In genomic region chr14:45838597-45838996, GRCh38 we compare ENCODE assay signal across 8 cellular contexts.
DNase-seq lines count a peak whose midpoint lies in the region; ATAC-seq and TF ChIP-seq lines count a peak whose summit lies in the region.

No MANE protein-coding gene starts in this region.

- no peak overlapping the region for H3K4ac ChIP-seq in mesenchymal stem cell (ENCODE audit: low read depth in 1 of 2, low read length in 2 of 2)

- H3K9ac ChIP-seq in Karpas-422 (ENCODE audit: low read length) = no peak overlapping the region
- no peak overlapping the region for H3K9ac ChIP-seq in mesenchymal stem cell (ENCODE audit: low read length)

- H4K20me1 ChIP-seq in Karpas-422 (ENCODE audit: insufficient read depth, low read depth, low read length) = no peaks in the 10 kb centered on the region

- no peak overlapping the region for H3K18ac ChIP-seq in mesenchymal stem cell (ENCODE audit: low read depth in 1 of 2, low read length in 2 of 2)

- no peak overlapping the region for H2BK15ac ChIP-seq in mesenchymal stem cell (ENCODE audit: low read depth, poor library complexity, severe bottlenecking)

- peaks cover 26% of the 10 kb centered on the region for H3K9me3 ChIP-seq in Karpas-422 (ENCODE audit: low read length)
- no peaks in the 10 kb centered on the region for H3K9me3 ChIP-seq in RWPE2 (ENCODE audit: severe bottlenecking)
- peaks cover 3% of the 10 kb centered on the region for H3K9me3 ChIP-seq in mesenchymal stem cell (ENCODE audit: control insufficient read depth, low read length)

- 56% methylated on average over 1 of the region's 2 CpGs for WGBS in mesenchymal stem cell

- H3K4me3 ChIP-seq in Karpas-422 (ENCODE audit: low read length) = no peak overlapping the region
- no peak overlapping the region for H3K4me3 ChIP-seq in RWPE2 (ENCODE audit: severe bottlenecking)
- H3K4me3 ChIP-seq in mesenchymal stem cell (ENCODE audit: insufficient read depth in 1 of 2, low read depth in 1 of 2, low read length in 2 of 2) = no peak overlapping the region

- H3K36me3 ChIP-seq in Karpas-422 (ENCODE audit: insufficient read depth, low read length) (no peaks in the 10 kb centered on the region), RWPE2 (ENCODE audit: low read depth) (no peaks in the 10 kb centered on the region), mesenchymal stem cell (ENCODE audit: control insufficient read depth in 1 of 2, insufficient read depth in 2 of 2, low read depth in 1 of 2, low read length in 2 of 2) (no peaks in the 10 kb centered on the region)

- H3K9me2 ChIP-seq in Karpas-422 (replicated peaks; ENCODE audit: insufficient read depth, low read length) = no peaks in the 10 kb centered on the region

- ATAC-seq in RWPE2 (ENCODE audit: low read depth) (no peak), GM18520 (IDR thresholded peaks at IDR 0.05; ENCODE audit: unreplicated experiment) (no peak), HG02588 (IDR thresholded peaks at IDR 0.05; ENCODE audit: unreplicated experiment) (no peak)

- no peak overlapping the region for H2BK12ac ChIP-seq in mesenchymal stem cell (ENCODE audit: low read length in 2 of 2)

- no peaks in the 10 kb centered on the region for H3K79me1 ChIP-seq in mesenchymal stem cell (replicated peaks; ENCODE audit: low read length, poor library complexity, severe bottlenecking)

- H3K27me3 Mint-ChIP-seq in endothelial cell (ENCODE audit: unreplicated experiment) = no peaks in the 10 kb centered on the region

- POLR2A ChIA-PET in GM10248 (lab: Yijun Ruan, JAX) = no interaction called here

- CTCF ChIA-PET in GM10248 (lab: Yijun Ruan, JAX) = interaction anchor here (0.6 to 1.4 kb wide), 3 partner anchors 30 to 203 kb away, joined by 3 to 4 read pairs (median 3); no protein-coding TSS in a partner anchor

- no peaks in the 10 kb centered on the region for H3K79me2 ChIP-seq in Karpas-422 (ENCODE audit: low read length)

- no peak overlapping the region for H4K8ac ChIP-seq in mesenchymal stem cell (ENCODE audit: low read length)

- H3K14ac ChIP-seq in mesenchymal stem cell (ENCODE audit: low read length in 2 of 2) = no peak overlapping the region

- no peaks in the 10 kb centered on the region for H3K36me3 Mint-ChIP-seq in endothelial cell (ENCODE audit: low read depth, unreplicated experiment)

- DNase-seq in GM10248 (ENCODE audit: extremely low spot score) (no peak), Karpas-422 (peak; percentile 46), RWPE2 (ENCODE audit: low spot score) (no peak), mesenchymal stem cell (peak; percentile 7), MV-4-11 (lab: John Stamatoyannopoulos, UW) (no peak), endothelial cell (ENCODE audit: low spot score) (no peak)

- H3K27ac Mint-ChIP-seq in endothelial cell (ENCODE audit: unreplicated experiment) = no peak overlapping the region

- no peak overlapping the region for H3K23ac ChIP-seq in mesenchymal stem cell (ENCODE audit: low read length in 2 of 2)

- no peak overlapping the region for H3K4me3 Mint-ChIP-seq in endothelial cell (ENCODE audit: unreplicated experiment)

- peaks cover 24% of the 10 kb centered on the region for H3K4me1 Mint-ChIP-seq in endothelial cell (ENCODE audit: unreplicated experiment)

- no peaks in the 10 kb centered on the region for H3K9me3 Mint-ChIP-seq in endothelial cell (ENCODE audit: unreplicated experiment)

- TF ChIP-seq CTCF in GM10248 (IDR thresholded peaks at IDR 0.05; ENCODE audit: control extremely low read depth, extremely low read depth, low read depth, missing control alignments) (peak; percentile 5), RWPE2 (IDR thresholded peaks at IDR 0.05; ENCODE audit: poor library complexity, severe bottlenecking) (peak; percentile 66), endothelial cell (IDR thresholded peaks at IDR 0.05; ENCODE audit: unreplicated experiment) (no peak)

- H3K27ac ChIP-seq in Karpas-422 (ENCODE audit: low read length) (no peak overlapping the region), RWPE2 (ENCODE audit: poor library complexity, severe bottlenecking) (no peak overlapping the region), mesenchymal stem cell (ENCODE audit: low read length, poor library complexity, severe bottlenecking) (no peak overlapping the region)

- H3K4me2 ChIP-seq in Karpas-422 (ENCODE audit: low read depth, low read length, poor library complexity, severe bottlenecking) (no peak overlapping the region), mesenchymal stem cell (ENCODE audit: low read length, poor library complexity, severe bottlenecking) (no peak overlapping the region)

- H2AFZ ChIP-seq in Karpas-422 (ENCODE audit: low read length) (no peak overlapping the region), mesenchymal stem cell (ENCODE audit: low read depth, low read length) (no peak overlapping the region)

- H2BK5ac ChIP-seq in mesenchymal stem cell (ENCODE audit: low read depth, low read length, poor library complexity, severe bottlenecking) = no peak overlapping the region

- no peak overlapping the region for H2BK120ac ChIP-seq in mesenchymal stem cell (ENCODE audit: low read depth, low read length)

- no peak overlapping the region for H2AK5ac ChIP-seq in mesenchymal stem cell (ENCODE audit: low read length, severe bottlenecking)

- H3K4me1 ChIP-seq in Karpas-422 (ENCODE audit: low read length) (no peaks in the 10 kb centered on the region), RWPE2 (ENCODE audit: insufficient read depth, poor library complexity, severe bottlenecking) (no peaks in the 10 kb centered on the region), mesenchymal stem cell (ENCODE audit: control insufficient read depth, insufficient read depth, low read depth, low read length) (no peaks in the 10 kb centered on the region)

- no peaks in the 10 kb centered on the region for H3K27me3 ChIP-seq in Karpas-422 (ENCODE audit: low read length)
- no peaks in the 10 kb centered on the region for H3K27me3 ChIP-seq in RWPE2 (ENCODE audit: insufficient read depth, poor library complexity, severe bottlenecking)
- no peaks in the 10 kb centered on the region for H3K27me3 ChIP-seq in mesenchymal stem cell (ENCODE audit: control insufficient read depth in 1 of 2, insufficient read depth in 1 of 2, low read length in 2 of 2)

- no peak overlapping the region for H4K91ac ChIP-seq in mesenchymal stem cell (ENCODE audit: low read length)

Comparison
In these comparisons a context has a peak if more than half of its experiments do, and no peak if none do; other contexts are left out.
1. DNase-seq: peak in Karpas-422 (single experiment) and mesenchymal stem cell (single experiment); none in GM10248 (single experiment), RWPE2 (single experiment), MV-4-11 (single experiment) and endothelial cell (single experiment).